33 cellular contexts compared by ENCODE assay signal in the genomic region with DNA sequence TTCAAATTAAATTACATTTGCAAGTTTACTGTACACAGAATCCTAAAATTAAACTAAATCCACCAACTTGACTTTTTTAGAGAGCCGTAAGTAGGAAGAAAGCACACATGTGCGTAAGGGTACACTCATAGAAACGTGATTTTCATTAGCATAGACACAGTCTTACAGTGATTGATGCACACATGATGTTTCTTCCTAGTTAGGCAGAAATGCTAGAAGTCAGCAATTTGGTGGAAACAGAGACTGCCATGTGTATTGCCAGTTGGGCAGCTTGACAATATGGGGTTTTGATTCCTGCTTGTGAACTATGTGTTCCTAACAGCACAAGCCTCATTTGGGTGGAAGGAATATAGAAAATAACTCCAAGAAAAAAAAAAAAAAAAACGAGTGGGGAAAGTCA.
"Had no signal": no experiment of that assay in that cellular context is flagged by ENCODE, and none has a peak within 500 bp of the region (broad histone marks: within the 10 kb centered on the region; RNA-seq: fewer than 3 reads in every experiment).

No MANE protein-coding gene starts in this region.

- H3K4me3 ChIP-seq: adrenal gland, ascending aorta, cardiac muscle cell, coronary artery, ovary, prostate gland, skin epidermis, tibial artery, upper lobe of right lung had no signal

- H3K27me3 ChIP-seq: adrenal gland, ascending aorta, cardiac muscle cell, dorsolateral prefrontal cortex, ovary, tibial artery, upper lobe of right lung had no signal

- H3K27ac ChIP-seq: adrenal gland, ascending aorta, cardiac muscle cell, coronary artery, ovary, prostate gland, upper lobe of right lung, WERI-Rb-1 had no signal

- H3K36me3 Mint-ChIP-seq: activated naive CD8-positive, alpha-beta T cell; naive B cell had no signal

- H3K4me1 Mint-ChIP-seq: naive B cell, T-helper 17 cell had no signal

- DNase-seq: activated CD4-positive, alpha-beta T cell treated with anti-CD3 and anti-CD28 coated beads for 48 hours; activated CD4-positive, alpha-beta T cell treated with anti-CD3 and anti-CD28 coated beads, Interleukin-2, amount 50 U/mL, for 48 hours; activated CD8-positive, alpha-beta memory T cell treated with anti-CD3 and anti-CD28 coated beads for 24 hours; activated effector memory CD4-positive, alpha-beta T cell treated with Interleukin-2 at 50 U/mL for 16 hours; activated naive CD4-positive, alpha-beta T cell treated with Interleukin-2 at 50 U/mL for 16 hours; adrenal gland; effector memory CD4-positive, alpha-beta T cell; erythroblast; foreskin melanocyte; islet precursor cell; left cardiac atrium; left ventricle myocardium superior; naive B cell; ovary; retina; stimulated activated CD4-positive, alpha-beta T cell treated with anti-CD3 and anti-CD28 coated beads, Interleukin-12 subunit alpha, Interleukin-12 subunit beta, amount 100 ng/mL, for 4 hours; stimulated activated CD4-positive, alpha-beta T cell treated with anti-CD3 and anti-CD28 coated beads, Interleukin-4, amount 100 ng/mL, for 1 hour; stimulated activated naive CD8-positive, alpha-beta T cell treated with anti-CD3 and anti-CD28 coated beads, Interleukin-15, Interleukin-2, amounts not matched to agents 100 U/mL and 50 U/mL, for 24 hours; T-helper 17 cell; T1000; tibial artery; upper lobe of right lung; WERI-Rb-1 had no signal

- H3K27ac Mint-ChIP-seq: activated naive CD8-positive, alpha-beta T cell; naive B cell; T-helper 17 cell had no signal

- H3K4me1 ChIP-seq: prostate gland, upper lobe of right lung had no signal

- H3K4me3 Mint-ChIP-seq: activated naive CD8-positive, alpha-beta T cell; brain; naive B cell; T-helper 17 cell had no signal

- ATAC-seq: activated CD4-positive, CD25-positive, alpha-beta regulatory T cell treated with anti-CD3 and anti-CD28 coated beads, Interleukin-2, amount 50 U/mL, for 24 hours; left cardiac atrium; left ventricle myocardium superior; sciatic nerve; stimulated activated naive CD8-positive, alpha-beta T cell treated with anti-CD3 and anti-CD28 coated beads, Interleukin-15, Interleukin-2, amounts not matched to agents 100 U/mL and 50 U/mL, for 24 hours; T-helper 17 cell; upper lobe of right lung had no signal

- H3K27me3 Mint-ChIP-seq: activated naive CD8-positive, alpha-beta T cell; brain; naive B cell; T-helper 17 cell had no signal

- H3K36me3 ChIP-seq: adrenal gland, ascending aorta, cardiac muscle cell, ovary, prostate gland, tibial artery, upper lobe of right lung, WERI-Rb-1 had no signal
